ENCODE assay signal across 18 cellular contexts in genomic region chr11:69686452-69686851, GRCh38. TPM values are rescaled to one million over a fixed set of nuclear protein-coding genes. Genes with fewer than 3 reads are reported as not detected.
"Had no signal": no experiment of that assay in that cellular context is flagged by ENCODE, and none has a peak within 500 bp of the region (broad histone marks: within the 10 kb centered on the region; RNA-seq: fewer than 3 reads in every experiment).

No MANE protein-coding gene starts in this region.

- H3K9me3 ChIP-seq: colonic mucosa, esophagus squamous epithelium, gastrocnemius medialis, left ventricle myocardium inferior, neutrophil, ovary, testis had no signal

- H3K4me3 Mint-ChIP-seq: endodermal cell; natural killer cell treated with Interleukin-12 subunit alpha and Interleukin-12 subunit beta and Interleukin-15 and Interleukin-18, amount 100 ng/mL, for 72 hours had no signal

- H3K4me3 ChIP-seq: ovary had no signal

- H3K4me1 ChIP-seq: colonic mucosa, testis had no signal

- H3K36me3 ChIP-seq: colonic mucosa, esophagus squamous epithelium, gastrocnemius medialis, left ventricle myocardium inferior, neutrophil, ovary had no signal

- H3K36me3 Mint-ChIP-seq: brain, type B pancreatic cell had no signal

- H3K27ac ChIP-seq: colonic mucosa, dorsolateral prefrontal cortex, esophagus squamous epithelium, gastrocnemius medialis, left ventricle myocardium inferior, neutrophil, ovary, skin epidermis, testis had no signal

- DNase-seq: esophagus squamous epithelium, gastrocnemius medialis had no signal

- H3K27me3 ChIP-seq: colonic mucosa, ovary, testis had no signal

- H3K27ac Mint-ChIP-seq: activated T-cell treated with anti-CD3 and anti-CD28 coated beads, Interleukin-2, amount 50 U/mL, for 72 hours; brain; endodermal cell; natural killer cell treated with Interleukin-12 subunit alpha and Interleukin-12 subunit beta and Interleukin-15 and Interleukin-18, amount 100 ng/mL, for 72 hours; stimulated activated memory B cell treated with anti-CD40 and anti-IgM and Interleukin-4, amounts not matched to agents 10 μg/mL and 1 μg/mL and 100 μg/mL, for 72 hours; type B pancreatic cell had no signal

- H3K9me3 Mint-ChIP-seq: natural killer cell treated with Interleukin-12 subunit alpha and Interleukin-12 subunit beta and Interleukin-15 and Interleukin-18, amount 100 ng/mL, for 72 hours; type B pancreatic cell had no signal

RNA-seq across cellular contexts. Expression of gene FGF19, which starts 17.4 kb away (rescaled TPM):
- total RNA-seq: activated CD8-positive, alpha-beta memory T cell treated with anti-CD3 and anti-CD28 coated beads for 36 hours; aorta; dorsolateral prefrontal cortex; esophagus squamous epithelium; gastrocnemius medialis; left ventricle myocardium inferior; natural killer cell treated with Interleukin-12 subunit alpha and Interleukin-12 subunit beta and Interleukin-15 and Interleukin-18, amount 100 ng/mL, for 72 hours had no signal
- polyA plus RNA-seq: adipose tissue, aorta, ovary had no signal
